In the genomic region with DNA sequence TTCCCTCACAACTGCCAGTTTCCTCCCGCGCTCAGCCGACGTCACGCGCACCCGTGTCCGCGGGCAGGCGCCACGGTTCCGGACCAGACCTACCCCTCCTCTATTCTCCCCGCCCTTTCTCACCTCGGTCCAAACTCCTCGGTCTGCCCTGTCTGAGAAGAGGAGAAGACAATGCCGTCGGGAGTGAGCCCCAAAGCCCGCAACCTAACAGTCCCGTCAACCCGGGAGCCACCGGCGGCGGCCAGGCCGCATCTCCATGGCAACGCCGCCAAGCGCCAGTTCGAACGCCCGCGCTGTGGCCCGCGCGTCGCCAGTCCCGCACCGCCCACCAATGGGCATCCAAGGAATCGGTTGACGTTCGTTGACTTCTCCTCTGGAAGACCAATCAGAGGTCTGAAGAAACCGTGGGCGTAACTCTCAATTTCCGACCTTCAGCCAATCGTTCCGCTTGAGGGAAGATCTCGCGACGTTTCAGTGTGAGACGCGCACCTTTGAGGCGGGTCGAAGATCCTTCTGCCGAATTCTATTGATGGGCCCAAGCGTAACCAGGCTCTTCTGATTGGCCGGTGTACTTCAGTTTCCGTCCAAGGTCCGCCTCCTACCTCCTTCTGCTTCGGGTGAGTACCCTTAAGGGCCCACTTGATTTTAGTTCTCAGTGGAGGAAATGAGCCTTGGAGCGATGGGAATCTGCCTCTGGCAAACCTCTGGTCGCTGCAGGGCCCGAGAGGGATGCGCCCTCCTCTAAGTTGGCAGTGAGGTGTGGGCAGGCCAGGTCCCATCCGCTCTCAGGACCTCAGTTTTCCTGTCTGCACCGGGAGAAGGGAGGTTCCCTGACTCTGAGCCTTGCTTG, we compare ENCODE assay signal across 1 cellular context.
TF ChIP-seq lines count a peak whose summit lies in the region.

A gene with protein sequence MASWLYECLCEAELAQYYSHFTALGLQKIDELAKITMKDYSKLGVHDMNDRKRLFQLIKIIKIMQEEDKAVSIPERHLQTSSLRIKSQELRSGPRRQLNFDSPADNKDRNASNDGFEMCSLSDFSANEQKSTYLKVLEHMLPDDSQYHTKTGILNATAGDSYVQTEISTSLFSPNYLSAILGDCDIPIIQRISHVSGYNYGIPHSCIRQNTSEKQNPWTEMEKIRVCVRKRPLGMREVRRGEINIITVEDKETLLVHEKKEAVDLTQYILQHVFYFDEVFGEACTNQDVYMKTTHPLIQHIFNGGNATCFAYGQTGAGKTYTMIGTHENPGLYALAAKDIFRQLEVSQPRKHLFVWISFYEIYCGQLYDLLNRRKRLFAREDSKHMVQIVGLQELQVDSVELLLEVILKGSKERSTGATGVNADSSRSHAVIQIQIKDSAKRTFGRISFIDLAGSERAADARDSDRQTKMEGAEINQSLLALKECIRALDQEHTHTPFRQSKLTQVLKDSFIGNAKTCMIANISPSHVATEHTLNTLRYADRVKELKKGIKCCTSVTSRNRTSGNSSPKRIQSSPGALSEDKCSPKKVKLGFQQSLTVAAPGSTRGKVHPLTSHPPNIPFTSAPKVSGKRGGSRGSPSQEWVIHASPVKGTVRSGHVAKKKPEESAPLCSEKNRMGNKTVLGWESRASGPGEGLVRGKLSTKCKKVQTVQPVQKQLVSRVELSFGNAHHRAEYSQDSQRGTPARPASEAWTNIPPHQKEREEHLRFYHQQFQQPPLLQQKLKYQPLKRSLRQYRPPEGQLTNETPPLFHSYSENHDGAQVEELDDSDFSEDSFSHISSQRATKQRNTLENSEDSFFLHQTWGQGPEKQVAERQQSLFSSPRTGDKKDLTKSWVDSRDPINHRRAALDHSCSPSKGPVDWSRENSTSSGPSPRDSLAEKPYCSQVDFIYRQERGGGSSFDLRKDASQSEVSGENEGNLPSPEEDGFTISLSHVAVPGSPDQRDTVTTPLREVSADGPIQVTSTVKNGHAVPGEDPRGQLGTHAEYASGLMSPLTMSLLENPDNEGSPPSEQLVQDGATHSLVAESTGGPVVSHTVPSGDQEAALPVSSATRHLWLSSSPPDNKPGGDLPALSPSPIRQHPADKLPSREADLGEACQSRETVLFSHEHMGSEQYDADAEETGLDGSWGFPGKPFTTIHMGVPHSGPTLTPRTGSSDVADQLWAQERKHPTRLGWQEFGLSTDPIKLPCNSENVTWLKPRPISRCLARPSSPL (N-terminal part only) (minus strand): TSS at position 286 of the 850 bp plus-strand sequence. CDS start 17,922 bp downstream, outside the sequence.
Gene NUDT2, plus strand, starts transcription at position 587 of the 850 bp plus-strand sequence. CDS start 9,471 bp downstream, outside the sequence.

TF ChIP-seq in HepG2, 621 proteins besides CTCF, POLR2A, EP300 and RAD21 (continued from another document and continues in another):
- TF ChIP-seq THAP8 (CRISPR knock-in tag; IDR thresholded peaks at IDR 0.05; ENCODE audit: borderline replicate concordance) (no peak), ZNF772 (CRISPR knock-in tag; IDR thresholded peaks at IDR 0.05) (peak; percentile 3; the same call in 1 of the 2 replicates), CBX2 (IDR thresholded peaks at IDR 0.05; ENCODE audit: low read depth, low read length) (no peak), CBX2 (CRISPR knock-in tag; IDR thresholded peaks at IDR 0.05; ENCODE audit: low read depth) (no peak), NCOA2 (CRISPR knock-in tag; IDR thresholded peaks at IDR 0.05) (no peak), NFYC (CRISPR knock-in tag; IDR thresholded peaks at IDR 0.05) (peak; percentile 98), ZNF121 (CRISPR knock-in tag; IDR thresholded peaks at IDR 0.05) (no peak), SP4 (CRISPR knock-in tag; IDR thresholded peaks at IDR 0.05) (peak; percentile 82), ZNF780A (CRISPR knock-in tag; IDR thresholded peaks at IDR 0.05) (no peak), SMC3 (IDR thresholded peaks at IDR 0.05; ENCODE audit: low read length) (no peak), YEATS4 (CRISPR knock-in tag; IDR thresholded peaks at IDR 0.05; ENCODE audit: borderline replicate concordance) (peak; percentile 56; the same call in 1 of the 2 replicates), NR0B2 (CRISPR knock-in tag; IDR thresholded peaks at IDR 0.05) (peak; percentile 79), NFIC (IDR thresholded peaks at IDR 0.05; ENCODE audit: low read length) (no peak), ZSCAN5A (CRISPR knock-in tag; IDR thresholded peaks at IDR 0.05; ENCODE audit: borderline replicate concordance) (no peak), ZNF33A (CRISPR knock-in tag; IDR thresholded peaks at IDR 0.05; ENCODE audit: borderline replicate concordance) (no peak), SRSF4 (IDR thresholded peaks at IDR 0.05; ENCODE audit: low read depth, low read length, poor library complexity, severe bottlenecking) (no peak), HMG20B (CRISPR knock-in tag; conservative IDR thresholded peaks at IDR 0.05) (no peak), ZNF431 (CRISPR knock-in tag; IDR thresholded peaks at IDR 0.05; ENCODE audit: borderline replicate concordance, low read depth) (peak; percentile 34; the same call in 1 of the 2 replicates), SNAPC5 (CRISPR knock-in tag; IDR thresholded peaks at IDR 0.05; ENCODE audit: borderline replicate concordance) (no peak; the same call in 1 of the 2 replicates), BRD4 (CRISPR knock-in tag; IDR thresholded peaks at IDR 0.05) (0 out of 2 replicates have a peak, but pooled peaks have one; percentile 30), ZNF569 (CRISPR knock-in tag; IDR thresholded peaks at IDR 0.05; ENCODE audit: borderline replicate concordance) (no peak), ZNF703 (CRISPR knock-in tag; IDR thresholded peaks at IDR 0.05; ENCODE audit: borderline replicate concordance) (no peak), ZNF296 (CRISPR knock-in tag; conservative IDR thresholded peaks at IDR 0.05) (no peak), MYC (CRISPR knock-in tag; IDR thresholded peaks at IDR 0.05; ENCODE audit: borderline replicate concordance) (0 out of 2 replicates have a peak, but pooled peaks have one; percentile 23), RFX1 (IDR thresholded peaks at IDR 0.05) (peak; percentile 96), ZNF713 (CRISPR knock-in tag; IDR thresholded peaks at IDR 0.05) (no peak), CBX1 (IDR thresholded peaks at IDR 0.05; ENCODE audit: low read depth) (no peak), ZFY (CRISPR knock-in tag; IDR thresholded peaks at IDR 0.05) (peak; percentile 95), E2F1 (CRISPR knock-in tag; IDR thresholded peaks at IDR 0.05) (peak; percentile 92), ZFP37 (CRISPR knock-in tag; IDR thresholded peaks at IDR 0.05; ENCODE audit: borderline replicate concordance) (0 out of 2 replicates have a peak, but pooled peaks have one; percentile 47), KMT2A (CRISPR knock-in tag; IDR thresholded peaks at IDR 0.05) (no peak; the same call in 1 of the 2 replicates), ZNF800 (CRISPR knock-in tag; IDR thresholded peaks at IDR 0.05) (no peak), TRIM24 (CRISPR knock-in tag; IDR thresholded peaks at IDR 0.05) (no peak), ZNF354B (CRISPR knock-in tag; IDR thresholded peaks at IDR 0.05) (no peak; the same call in 1 of the 2 replicates), ZNF660 (CRISPR knock-in tag; IDR thresholded peaks at IDR 0.05; ENCODE audit: borderline replicate concordance, low read depth) (no peak), BHLHE40 (IDR thresholded peaks at IDR 0.05; ENCODE audit: low read length) (no peak), TGIF2 (CRISPR knock-in tag; IDR thresholded peaks at IDR 0.05) (peak; percentile 93), ZNF382 (CRISPR knock-in tag; IDR thresholded peaks at IDR 0.05; ENCODE audit: borderline replicate concordance) (no peak)
- TF ChIP-seq, protein P1, sequence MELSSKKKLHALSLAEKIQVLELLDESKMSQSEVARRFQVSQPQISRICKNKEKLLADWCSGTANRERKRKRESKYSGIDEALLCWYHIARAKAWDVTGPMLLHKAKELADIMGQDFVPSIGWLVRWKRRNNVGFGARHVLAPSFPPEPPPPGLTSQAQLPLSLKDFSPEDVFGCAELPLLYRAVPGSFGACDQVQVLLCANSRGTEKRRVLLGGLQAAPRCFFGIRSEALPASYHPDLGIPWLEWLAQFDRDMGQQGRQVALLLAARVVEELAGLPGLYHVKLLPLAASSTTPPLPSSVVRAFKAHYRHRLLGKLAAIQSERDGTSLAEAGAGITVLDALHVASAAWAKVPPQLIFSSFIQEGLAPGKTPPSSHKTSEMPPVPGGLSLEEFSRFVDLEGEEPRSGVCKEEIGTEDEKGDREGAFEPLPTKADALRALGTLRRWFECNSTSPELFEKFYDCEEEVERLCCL (CRISPR knock-in tag; IDR thresholded peaks at IDR 0.05; ENCODE audit: borderline replicate concordance): no peak
- TF ChIP-seq, protein P2, sequence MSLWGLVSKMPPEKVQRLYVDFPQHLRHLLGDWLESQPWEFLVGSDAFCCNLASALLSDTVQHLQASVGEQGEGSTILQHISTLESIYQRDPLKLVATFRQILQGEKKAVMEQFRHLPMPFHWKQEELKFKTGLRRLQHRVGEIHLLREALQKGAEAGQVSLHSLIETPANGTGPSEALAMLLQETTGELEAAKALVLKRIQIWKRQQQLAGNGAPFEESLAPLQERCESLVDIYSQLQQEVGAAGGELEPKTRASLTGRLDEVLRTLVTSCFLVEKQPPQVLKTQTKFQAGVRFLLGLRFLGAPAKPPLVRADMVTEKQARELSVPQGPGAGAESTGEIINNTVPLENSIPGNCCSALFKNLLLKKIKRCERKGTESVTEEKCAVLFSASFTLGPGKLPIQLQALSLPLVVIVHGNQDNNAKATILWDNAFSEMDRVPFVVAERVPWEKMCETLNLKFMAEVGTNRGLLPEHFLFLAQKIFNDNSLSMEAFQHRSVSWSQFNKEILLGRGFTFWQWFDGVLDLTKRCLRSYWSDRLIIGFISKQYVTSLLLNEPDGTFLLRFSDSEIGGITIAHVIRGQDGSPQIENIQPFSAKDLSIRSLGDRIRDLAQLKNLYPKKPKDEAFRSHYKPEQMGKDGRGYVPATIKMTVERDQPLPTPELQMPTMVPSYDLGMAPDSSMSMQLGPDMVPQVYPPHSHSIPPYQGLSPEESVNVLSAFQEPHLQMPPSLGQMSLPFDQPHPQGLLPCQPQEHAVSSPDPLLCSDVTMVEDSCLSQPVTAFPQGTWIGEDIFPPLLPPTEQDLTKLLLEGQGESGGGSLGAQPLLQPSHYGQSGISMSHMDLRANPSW (CRISPR knock-in tag; IDR thresholded peaks at IDR 0.05; ENCODE audit: borderline replicate concordance): 0 out of 2 replicates have a peak, but pooled peaks have one; percentile 26
- TF ChIP-seq, protein P3, sequence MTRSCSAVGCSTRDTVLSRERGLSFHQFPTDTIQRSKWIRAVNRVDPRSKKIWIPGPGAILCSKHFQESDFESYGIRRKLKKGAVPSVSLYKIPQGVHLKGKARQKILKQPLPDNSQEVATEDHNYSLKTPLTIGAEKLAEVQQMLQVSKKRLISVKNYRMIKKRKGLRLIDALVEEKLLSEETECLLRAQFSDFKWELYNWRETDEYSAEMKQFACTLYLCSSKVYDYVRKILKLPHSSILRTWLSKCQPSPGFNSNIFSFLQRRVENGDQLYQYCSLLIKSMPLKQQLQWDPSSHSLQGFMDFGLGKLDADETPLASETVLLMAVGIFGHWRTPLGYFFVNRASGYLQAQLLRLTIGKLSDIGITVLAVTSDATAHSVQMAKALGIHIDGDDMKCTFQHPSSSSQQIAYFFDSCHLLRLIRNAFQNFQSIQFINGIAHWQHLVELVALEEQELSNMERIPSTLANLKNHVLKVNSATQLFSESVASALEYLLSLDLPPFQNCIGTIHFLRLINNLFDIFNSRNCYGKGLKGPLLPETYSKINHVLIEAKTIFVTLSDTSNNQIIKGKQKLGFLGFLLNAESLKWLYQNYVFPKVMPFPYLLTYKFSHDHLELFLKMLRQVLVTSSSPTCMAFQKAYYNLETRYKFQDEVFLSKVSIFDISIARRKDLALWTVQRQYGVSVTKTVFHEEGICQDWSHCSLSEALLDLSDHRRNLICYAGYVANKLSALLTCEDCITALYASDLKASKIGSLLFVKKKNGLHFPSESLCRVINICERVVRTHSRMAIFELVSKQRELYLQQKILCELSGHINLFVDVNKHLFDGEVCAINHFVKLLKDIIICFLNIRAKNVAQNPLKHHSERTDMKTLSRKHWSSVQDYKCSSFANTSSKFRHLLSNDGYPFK (CRISPR knock-in tag; IDR thresholded peaks at IDR 0.05; ENCODE audit: borderline replicate concordance): peak; percentile 83; the same call in 1 of the 2 replicates
